ENCODE assay signal across 20 cellular contexts in genomic region chr10:86301971-86302370, GRCh38.
A peak's percentile ranks its signal among the peaks of the same experiment; 100 is the strongest.
DNase-seq lines count a peak whose midpoint lies in the region; ATAC-seq and TF ChIP-seq lines count a peak whose summit lies in the region.
"Had no signal": no experiment of that assay in that cellular context is flagged by ENCODE, and none has a peak within 500 bp of the region (broad histone marks: within the 10 kb centered on the region; RNA-seq: fewer than 3 reads in every experiment).

No MANE protein-coding gene starts in this region.

- no peak for TF ChIP-seq POLR2A in sigmoid colon (IDR thresholded peaks at IDR 0.05)

- peak; percentile 31 for DNase-seq in activated effector memory CD4-positive, alpha-beta T cell treated with anti-CD3 and anti-CD28 coated beads, Interleukin-2, amount 50 U/mL, for 16 hours
- DNase-seq in activated effector memory CD4-positive, alpha-beta T cell treated with Interleukin-2 at 50 U/mL for 16 hours: no peak
- peak; percentile 38 for DNase-seq in islet precursor cell
- DNase-seq in sigmoid colon: peak; percentile 28
- DNase-seq in activated CD8-positive, alpha-beta memory T cell treated with anti-CD3 and anti-CD28 coated beads for 24 hours: no peak
- DNase-seq in T-helper 2 cell treated with Interferon-gamma antibody and Interleukin-4, amounts not matched to agents 5 μg/mL and 100 μg/mL, for 36 hours (ENCODE audit: low spot score): no peak
- DNase-seq: AML-193, C1 segment of cervical spinal cord, DMS53, GDM1, HCEC 1CT, IMR-90, NCI-H1092 treated with DMSO at 0.1 percent for 48 hours, NCI-H1930, NCI-H69, SJCRH30 had no signal

- H3K36me3 ChIP-seq in sigmoid colon: no peaks in the 10 kb centered on the region
- H3K36me3 ChIP-seq: SJCRH30 had no signal

- H3K4me3 Mint-ChIP-seq in T-helper 2 cell treated with Interferon-gamma antibody and Interleukin-4, amounts not matched to agents 5 μg/mL and 100 μg/mL, for 36 hours: no peak overlapping the region
- H3K4me3 Mint-ChIP-seq: CD8-positive, alpha-beta memory T cell had no signal

- WGBS in sigmoid colon, 2 donors: 67 to 78% methylated on average over 3 of the region's 3 CpGs

- H3K4me3 ChIP-seq in sigmoid colon: no peak overlapping the region
- H3K4me3 ChIP-seq: SJCRH30 had no signal

- no peaks in the 10 kb centered on the region for H3K27me3 ChIP-seq in sigmoid colon
- H3K27me3 ChIP-seq: SJCRH30 had no signal

- H3K9me3 Mint-ChIP-seq in T-helper 2 cell treated with Interferon-gamma antibody and Interleukin-4, amounts not matched to agents 5 μg/mL and 100 μg/mL, for 36 hours: no peaks in the 10 kb centered on the region
- H3K9me3 Mint-ChIP-seq: CD8-positive, alpha-beta memory T cell had no signal

- H3K36me3 Mint-ChIP-seq in T-helper 2 cell treated with Interferon-gamma antibody and Interleukin-4, amounts not matched to agents 5 μg/mL and 100 μg/mL, for 36 hours (ENCODE audit: low read depth): no peaks in the 10 kb centered on the region
- H3K36me3 Mint-ChIP-seq: CD8-positive, alpha-beta memory T cell had no signal

- no peaks in the 10 kb centered on the region for H3K4me1 ChIP-seq in sigmoid colon
- H3K4me1 ChIP-seq: SJCRH30 had no signal

- H3K27ac Mint-ChIP-seq in T-helper 2 cell treated with Interferon-gamma antibody and Interleukin-4, amounts not matched to agents 5 μg/mL and 100 μg/mL, for 36 hours: no peak overlapping the region

- no peak for TF ChIP-seq CTCF in sigmoid colon (IDR thresholded peaks at IDR 0.05)

- no peak overlapping the region for H3K27ac ChIP-seq in sigmoid colon
- H3K27ac ChIP-seq: KMS-11, SJCRH30 had no signal

- TF ChIP-seq EP300 in sigmoid colon (IDR thresholded peaks at IDR 0.05): no peak

- no peaks in the 10 kb centered on the region for H3K9me3 ChIP-seq in sigmoid colon
- H3K9me3 ChIP-seq: SJCRH30 had no signal

- no peaks in the 10 kb centered on the region for H3K27me3 Mint-ChIP-seq in T-helper 2 cell treated with Interferon-gamma antibody and Interleukin-4, amounts not matched to agents 5 μg/mL and 100 μg/mL, for 36 hours (ENCODE audit: low read depth)

- no peak for ATAC-seq in GM18907 (IDR thresholded peaks at IDR 0.05; ENCODE audit: unreplicated experiment)
- ATAC-seq: Panc1 had no signal

- intact Hi-C loops in sigmoid colon (cut with DNase I): no loop called here

- no peaks in the 10 kb centered on the region for H3K4me1 Mint-ChIP-seq in T-helper 2 cell treated with Interferon-gamma antibody and Interleukin-4, amounts not matched to agents 5 μg/mL and 100 μg/mL, for 36 hours (ENCODE audit: low read depth)
- H3K4me1 Mint-ChIP-seq: CD8-positive, alpha-beta memory T cell had no signal

Comparison
In these comparisons a context has a peak if more than half of its experiments do, and no peak if none do; other contexts are left out.
1. DNase-seq: peak in activated effector memory CD4-positive, alpha-beta T cell treated with anti-CD3 and anti-CD28 coated beads, Interleukin-2, amount 50 U/mL, for 16 hours (single experiment), islet precursor cell (single experiment) and sigmoid colon (single experiment); none in activated effector memory CD4-positive, alpha-beta T cell treated with Interleukin-2 at 50 U/mL for 16 hours (single experiment), activated CD8-positive, alpha-beta memory T cell treated with anti-CD3 and anti-CD28 coated beads for 24 hours (single experiment) and T-helper 2 cell treated with Interferon-gamma antibody and Interleukin-4, amounts not matched to agents 5 μg/mL and 100 μg/mL, for 36 hours (single experiment).